Comparison of ENCODE assay signal across 1 cellular context in genomic region chr1:65480684-65481405, GRCh38.
TF ChIP-seq lines count a peak whose summit lies in the region.

No MANE protein-coding gene starts in this region.

TF ChIP-seq in K562, 482 proteins besides CTCF, POLR2A, EP300 and RAD21 (continued from another document):
- no peak; the same call in 1 of the 2 replicates for TF ChIP-seq MYBL2 (IDR thresholded peaks at IDR 0.05; ENCODE audit: low read depth)
- no peak for TF ChIP-seq MYBL2 (CRISPR knock-in tag; IDR thresholded peaks at IDR 0.05; ENCODE audit: borderline replicate concordance)
- no peak for TF ChIP-seq ZNF780A (CRISPR knock-in tag; IDR thresholded peaks at IDR 0.05)
- TF ChIP-seq PHB (CRISPR knock-in tag; IDR thresholded peaks at IDR 0.05): no peak
- TF ChIP-seq NFE2 (IDR thresholded peaks at IDR 0.05; ENCODE audit: low read depth): peak; percentile 58
- peak; percentile 26; the same call in 1 of the 2 replicates for TF ChIP-seq PTTG1 (tag; IDR thresholded peaks at IDR 0.05; ENCODE audit: low read depth)
- TF ChIP-seq E2F5 (CRISPR knock-in tag; IDR thresholded peaks at IDR 0.05): no peak
- TF ChIP-seq PHF21A (IDR thresholded peaks at IDR 0.05; ENCODE audit: borderline replicate concordance, low read depth): no peak
- TF ChIP-seq ARID3B (CRISPR knock-in tag; IDR thresholded peaks at IDR 0.05; ENCODE audit: borderline replicate concordance): no peak
- TF ChIP-seq FOXK2 (conservative IDR thresholded peaks at IDR 0.05 in 1 of 2, IDR thresholded peaks at IDR 0.05 in 1 of 2; ENCODE audit: low read depth in 2 of 2): peak; percentile 96
- no peak for TF ChIP-seq CTCFL (IDR thresholded peaks at IDR 0.05; ENCODE audit: borderline replicate concordance, insufficient read depth, low read depth, low read length, poor library complexity, severe bottlenecking)
- no peak for TF ChIP-seq ZNF165 (CRISPR knock-in tag; IDR thresholded peaks at IDR 0.05; ENCODE audit: borderline replicate concordance)
- TF ChIP-seq ARID4B (CRISPR knock-in tag; IDR thresholded peaks at IDR 0.05): peak; percentile 60; the same call in 1 of the 2 replicates
- TF ChIP-seq SNAPC5 (CRISPR knock-in tag; IDR thresholded peaks at IDR 0.05): no peak
- TF ChIP-seq ZNF398 (CRISPR knock-in tag; IDR thresholded peaks at IDR 0.05): no peak
- peak; percentile 44 to 62 for TF ChIP-seq NCOA2 (IDR thresholded peaks at IDR 0.05; ENCODE audit: partially characterized antibody in 2 of 2)
- no peak for TF ChIP-seq ZNF277 (CRISPR knock-in tag; IDR thresholded peaks at IDR 0.05; ENCODE audit: borderline replicate concordance)
- no peak for TF ChIP-seq ZNF699 (CRISPR knock-in tag; IDR thresholded peaks at IDR 0.05; ENCODE audit: insufficient replicate concordance)
- TF ChIP-seq ETV5 (CRISPR knock-in tag; IDR thresholded peaks at IDR 0.05; ENCODE audit: low read depth): no peak
- TF ChIP-seq SRSF1 (IDR thresholded peaks at IDR 0.05; ENCODE audit: low read depth, low read length): no peak
- no peak for TF ChIP-seq ZFP1 (CRISPR knock-in tag; IDR thresholded peaks at IDR 0.05)
- no peak for TF ChIP-seq BCL6 (CRISPR knock-in tag; IDR thresholded peaks at IDR 0.05)
- TF ChIP-seq ATF4 (CRISPR knock-in tag; IDR thresholded peaks at IDR 0.05): no peak
- peak in 1 of 2 experiments; percentile 98; a peak in 2 of 4 replicates for TF ChIP-seq HDAC1 (IDR thresholded peaks at IDR 0.05)
- peak; percentile 82 for TF ChIP-seq SMAD4 (CRISPR knock-in tag; conservative IDR thresholded peaks at IDR 0.05)
- no peak for TF ChIP-seq ELK3 (CRISPR knock-in tag; IDR thresholded peaks at IDR 0.05)
- TF ChIP-seq KHSRP (IDR thresholded peaks at IDR 0.05): no peak
- TF ChIP-seq MAX (CRISPR knock-in tag; IDR thresholded peaks at IDR 0.05): peak; percentile 79
- no peak for TF ChIP-seq OTX1 (CRISPR knock-in tag; IDR thresholded peaks at IDR 0.05)
- TF ChIP-seq CEBPB (tag; IDR thresholded peaks at IDR 0.05): no peak
TF ChIP-seq in K562: peak in this region for 133.
